1 cellular context compared by ENCODE assay signal in genomic region chr20:35741892-35742740, GRCh38.
A peak's percentile ranks its signal among the peaks of the same experiment; 100 is the strongest.
TF ChIP-seq lines count a peak whose summit lies in the region.

Gene RBM39, minus strand, starts transcription at chr20:35742260. Its CDS starts 1,386 bp downstream, at chr20:35740874.

TF ChIP-seq in HepG2, 621 proteins besides CTCF, POLR2A, EP300 and RAD21 (continued from another document and continues in another):
- peak; percentile 99 for TF ChIP-seq TOE1 (CRISPR knock-in tag; IDR thresholded peaks at IDR 0.05)
- TF ChIP-seq, protein P1, sequence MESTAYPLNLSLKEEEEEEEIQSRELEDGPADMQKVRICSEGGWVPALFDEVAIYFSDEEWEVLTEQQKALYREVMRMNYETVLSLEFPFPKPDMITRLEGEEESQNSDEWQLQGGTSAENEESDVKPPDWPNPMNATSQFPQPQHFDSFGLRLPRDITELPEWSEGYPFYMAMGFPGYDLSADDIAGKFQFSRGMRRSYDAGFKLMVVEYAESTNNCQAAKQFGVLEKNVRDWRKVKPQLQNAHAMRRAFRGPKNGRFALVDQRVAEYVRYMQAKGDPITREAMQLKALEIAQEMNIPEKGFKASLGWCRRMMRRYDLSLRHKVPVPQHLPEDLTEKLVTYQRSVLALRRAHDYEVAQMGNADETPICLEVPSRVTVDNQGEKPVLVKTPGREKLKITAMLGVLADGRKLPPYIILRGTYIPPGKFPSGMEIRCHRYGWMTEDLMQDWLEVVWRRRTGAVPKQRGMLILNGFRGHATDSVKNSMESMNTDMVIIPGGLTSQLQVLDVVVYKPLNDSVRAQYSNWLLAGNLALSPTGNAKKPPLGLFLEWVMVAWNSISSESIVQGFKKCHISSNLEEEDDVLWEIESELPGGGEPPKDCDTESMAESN (CRISPR knock-in tag; conservative IDR thresholded peaks at IDR 0.05), result peak; percentile 96
- TF ChIP-seq, protein P2, sequence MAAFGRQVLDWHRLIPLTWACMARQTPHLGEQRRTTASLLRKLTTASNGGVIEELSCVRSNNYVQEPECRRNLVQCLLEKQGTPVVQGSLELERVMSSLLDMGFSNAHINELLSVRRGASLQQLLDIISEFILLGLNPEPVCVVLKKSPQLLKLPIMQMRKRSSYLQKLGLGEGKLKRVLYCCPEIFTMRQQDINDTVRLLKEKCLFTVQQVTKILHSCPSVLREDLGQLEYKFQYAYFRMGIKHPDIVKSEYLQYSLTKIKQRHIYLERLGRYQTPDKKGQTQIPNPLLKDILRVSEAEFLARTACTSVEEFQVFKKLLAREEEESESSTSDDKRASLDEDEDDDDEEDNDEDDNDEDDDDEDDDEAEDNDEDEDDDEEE (CRISPR knock-in tag; IDR thresholded peaks at IDR 0.05), result peak; percentile 99
- peak; percentile 86 for TF ChIP-seq E2F5 (CRISPR knock-in tag; conservative IDR thresholded peaks at IDR 0.05)
- peak; percentile 99 for TF ChIP-seq ZNF580 (CRISPR knock-in tag; IDR thresholded peaks at IDR 0.05; ENCODE audit: borderline replicate concordance, low read depth)
- TF ChIP-seq ZMYM4 (CRISPR knock-in tag; IDR thresholded peaks at IDR 0.05), result peak; percentile 100
- TF ChIP-seq EED (CRISPR knock-in tag; IDR thresholded peaks at IDR 0.05), result peak; percentile 96; the same call in 1 of the 2 replicates
- no peak for TF ChIP-seq CBX1 (IDR thresholded peaks at IDR 0.05; ENCODE audit: low read depth)
- no peak for TF ChIP-seq ARNT (IDR thresholded peaks at IDR 0.05)
- TF ChIP-seq ZBTB1 (CRISPR knock-in tag; IDR thresholded peaks at IDR 0.05; ENCODE audit: borderline replicate concordance), result peak; percentile 93; the same call in 1 of the 2 replicates
- no peak for TF ChIP-seq SSRP1 (CRISPR knock-in tag; IDR thresholded peaks at IDR 0.05)
- 0 out of 2 replicates have a peak, but pooled peaks have one; percentile 90 for TF ChIP-seq JUNB (CRISPR knock-in tag; IDR thresholded peaks at IDR 0.05; ENCODE audit: borderline replicate concordance)
- peak; percentile 64; the same call in 1 of the 2 replicates for TF ChIP-seq ZNF318 (CRISPR knock-in tag; IDR thresholded peaks at IDR 0.05)
- peak; percentile 97 for TF ChIP-seq CHD2 (IDR thresholded peaks at IDR 0.05; ENCODE audit: low read depth, low read length)
- peak; percentile 92 for TF ChIP-seq MXD1 (CRISPR knock-in tag; IDR thresholded peaks at IDR 0.05)
- TF ChIP-seq JDP2 (CRISPR knock-in tag; IDR thresholded peaks at IDR 0.05; ENCODE audit: borderline replicate concordance), result peak; percentile 92
- TF ChIP-seq SMC3 (IDR thresholded peaks at IDR 0.05; ENCODE audit: low read length), result peak; percentile 50
- peak; percentile 99 for TF ChIP-seq ATF7-NPFF (CRISPR knock-in tag; IDR thresholded peaks at IDR 0.05; ENCODE audit: low read depth)
- peak; percentile 98 for TF ChIP-seq ZNF619 (CRISPR knock-in tag; IDR thresholded peaks at IDR 0.05)
- peak; percentile 90; the same call in 1 of the 2 replicates for TF ChIP-seq ZNF598 (CRISPR knock-in tag; IDR thresholded peaks at IDR 0.05; ENCODE audit: borderline replicate concordance)
- peak; percentile 49 for TF ChIP-seq BHLHE40 (IDR thresholded peaks at IDR 0.05; ENCODE audit: low read length)
- no peak for TF ChIP-seq PHB2 (IDR thresholded peaks at IDR 0.05; ENCODE audit: partially characterized antibody)
- peak; percentile 97 to 98 for TF ChIP-seq HMGXB4 (CRISPR knock-in tag; IDR thresholded peaks at IDR 0.05; ENCODE audit: borderline replicate concordance in 1 of 2, low read depth in 1 of 2)
- peak; percentile 98 for TF ChIP-seq ZNF547 (CRISPR knock-in tag; IDR thresholded peaks at IDR 0.05)
- peak; percentile 56 for TF ChIP-seq BCL6 (CRISPR knock-in tag; IDR thresholded peaks at IDR 0.05)
- peak; percentile 92 for TF ChIP-seq ZNF441 (CRISPR knock-in tag; IDR thresholded peaks at IDR 0.05; ENCODE audit: borderline replicate concordance)
- TF ChIP-seq, protein P3, sequence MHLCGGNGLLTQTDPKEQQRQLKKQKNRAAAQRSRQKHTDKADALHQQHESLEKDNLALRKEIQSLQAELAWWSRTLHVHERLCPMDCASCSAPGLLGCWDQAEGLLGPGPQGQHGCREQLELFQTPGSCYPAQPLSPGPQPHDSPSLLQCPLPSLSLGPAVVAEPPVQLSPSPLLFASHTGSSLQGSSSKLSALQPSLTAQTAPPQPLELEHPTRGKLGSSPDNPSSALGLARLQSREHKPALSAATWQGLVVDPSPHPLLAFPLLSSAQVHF (CRISPR knock-in tag; IDR thresholded peaks at IDR 0.05), result peak; percentile 75; the same call in 1 of the 2 replicates
- TF ChIP-seq SALL1 (CRISPR knock-in tag; IDR thresholded peaks at IDR 0.05), result peak; percentile 99
- peak; percentile 94 for TF ChIP-seq ZBTB2 (CRISPR knock-in tag; IDR thresholded peaks at IDR 0.05; ENCODE audit: low read depth)
- TF ChIP-seq, protein P4, sequence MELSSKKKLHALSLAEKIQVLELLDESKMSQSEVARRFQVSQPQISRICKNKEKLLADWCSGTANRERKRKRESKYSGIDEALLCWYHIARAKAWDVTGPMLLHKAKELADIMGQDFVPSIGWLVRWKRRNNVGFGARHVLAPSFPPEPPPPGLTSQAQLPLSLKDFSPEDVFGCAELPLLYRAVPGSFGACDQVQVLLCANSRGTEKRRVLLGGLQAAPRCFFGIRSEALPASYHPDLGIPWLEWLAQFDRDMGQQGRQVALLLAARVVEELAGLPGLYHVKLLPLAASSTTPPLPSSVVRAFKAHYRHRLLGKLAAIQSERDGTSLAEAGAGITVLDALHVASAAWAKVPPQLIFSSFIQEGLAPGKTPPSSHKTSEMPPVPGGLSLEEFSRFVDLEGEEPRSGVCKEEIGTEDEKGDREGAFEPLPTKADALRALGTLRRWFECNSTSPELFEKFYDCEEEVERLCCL (CRISPR knock-in tag; IDR thresholded peaks at IDR 0.05; ENCODE audit: borderline replicate concordance), result peak; percentile 49
- TF ChIP-seq, protein P5, sequence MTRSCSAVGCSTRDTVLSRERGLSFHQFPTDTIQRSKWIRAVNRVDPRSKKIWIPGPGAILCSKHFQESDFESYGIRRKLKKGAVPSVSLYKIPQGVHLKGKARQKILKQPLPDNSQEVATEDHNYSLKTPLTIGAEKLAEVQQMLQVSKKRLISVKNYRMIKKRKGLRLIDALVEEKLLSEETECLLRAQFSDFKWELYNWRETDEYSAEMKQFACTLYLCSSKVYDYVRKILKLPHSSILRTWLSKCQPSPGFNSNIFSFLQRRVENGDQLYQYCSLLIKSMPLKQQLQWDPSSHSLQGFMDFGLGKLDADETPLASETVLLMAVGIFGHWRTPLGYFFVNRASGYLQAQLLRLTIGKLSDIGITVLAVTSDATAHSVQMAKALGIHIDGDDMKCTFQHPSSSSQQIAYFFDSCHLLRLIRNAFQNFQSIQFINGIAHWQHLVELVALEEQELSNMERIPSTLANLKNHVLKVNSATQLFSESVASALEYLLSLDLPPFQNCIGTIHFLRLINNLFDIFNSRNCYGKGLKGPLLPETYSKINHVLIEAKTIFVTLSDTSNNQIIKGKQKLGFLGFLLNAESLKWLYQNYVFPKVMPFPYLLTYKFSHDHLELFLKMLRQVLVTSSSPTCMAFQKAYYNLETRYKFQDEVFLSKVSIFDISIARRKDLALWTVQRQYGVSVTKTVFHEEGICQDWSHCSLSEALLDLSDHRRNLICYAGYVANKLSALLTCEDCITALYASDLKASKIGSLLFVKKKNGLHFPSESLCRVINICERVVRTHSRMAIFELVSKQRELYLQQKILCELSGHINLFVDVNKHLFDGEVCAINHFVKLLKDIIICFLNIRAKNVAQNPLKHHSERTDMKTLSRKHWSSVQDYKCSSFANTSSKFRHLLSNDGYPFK (CRISPR knock-in tag; IDR thresholded peaks at IDR 0.05; ENCODE audit: borderline replicate concordance), result peak; percentile 98
- TF ChIP-seq TBP (CRISPR knock-in tag; IDR thresholded peaks at IDR 0.05), result no peak
- TF ChIP-seq ZNF776 (CRISPR knock-in tag; IDR thresholded peaks at IDR 0.05), result no peak; the same call in 1 of the 2 replicates
- peak; percentile 100 for TF ChIP-seq MIER3 (CRISPR knock-in tag; IDR thresholded peaks at IDR 0.05; ENCODE audit: borderline replicate concordance)
- peak; percentile 100 for TF ChIP-seq SPEN (CRISPR knock-in tag; IDR thresholded peaks at IDR 0.05; ENCODE audit: low read depth)
- peak; percentile 95 for TF ChIP-seq NFE2L1 (CRISPR knock-in tag; IDR thresholded peaks at IDR 0.05; ENCODE audit: borderline replicate concordance)
- TF ChIP-seq JARID2 (CRISPR knock-in tag; IDR thresholded peaks at IDR 0.05; ENCODE audit: insufficient replicate concordance), result peak; percentile 85
